In genomic region chr10:109737626-109738025, GRCh38 we compare ENCODE assay signal across 20 cellular contexts.
A peak's percentile ranks its signal among the peaks of the same experiment; 100 is the strongest.
DNase-seq lines count a peak whose midpoint lies in the region; ATAC-seq and TF ChIP-seq lines count a peak whose summit lies in the region.
"Had no signal": no experiment of that assay in that cellular context is flagged by ENCODE, and none has a peak within 500 bp of the region (broad histone marks: within the 10 kb centered on the region; RNA-seq: fewer than 3 reads in every experiment).

No MANE protein-coding gene starts in this region.

- no peak for TF ChIP-seq EP300 in gastroesophageal sphincter (IDR thresholded peaks at IDR 0.05)

- H3K27ac ChIP-seq in gastroesophageal sphincter, result no peak overlapping the region
- H3K27ac ChIP-seq: A549; BLaER1 treated with 17β-estradiol and CSF1 and Interleukin-3, amounts not matched to agents 10 nM and 100 nM; GM23248 had no signal

- WGBS in gastroesophageal sphincter (ENCODE audit: low coverage in 1 of 2), 2 donors, result 69 to 87% methylated on average over 3 to 4 of the region's 5 CpGs

- no peak overlapping the region for H3K4me3 ChIP-seq in gastroesophageal sphincter
- H3K4me3 ChIP-seq: A549; BLaER1 treated with 17β-estradiol and CSF1 and Interleukin-3, amounts not matched to agents 10 nM and 100 nM; GM23248 had no signal

- DNase-seq in amniotic epithelial cell (ENCODE audit: low read depth) (peak; percentile 81), renal cortical epithelial cell (ENCODE audit: low read depth) (peak; percentile 13), HCEC 1CT (no peak), dermis blood vessel endothelial cell (no peak)
- DNase-seq: 8988T; ACHN; AML-193; BE2C; CD4-positive, alpha-beta T cell; CD8-positive, alpha-beta memory T cell; DMS53; DMS79 treated with DMSO at 0.1 percent for 48 hours; GF-D8; GM23248; H7 had no signal

- no peaks in the 10 kb centered on the region for H3K27me3 ChIP-seq in gastroesophageal sphincter
- H3K27me3 ChIP-seq: BE2C; BLaER1 treated with 17β-estradiol and CSF1 and Interleukin-3, amounts not matched to agents 10 nM and 100 nM had no signal

- ATAC-seq in gastroesophageal sphincter, result peak; percentile 33
- no peak for ATAC-seq in GM18505 (IDR thresholded peaks at IDR 0.05; ENCODE audit: unreplicated experiment)
- ATAC-seq: A549, HCT116 had no signal

- TF ChIP-seq CTCF in gastroesophageal sphincter (IDR thresholded peaks at IDR 0.05), result no peak

- H3K36me3 ChIP-seq in gastroesophageal sphincter, result no peaks in the 10 kb centered on the region
- H3K36me3 ChIP-seq: BE2C; BLaER1 treated with 17β-estradiol and CSF1 and Interleukin-3, amounts not matched to agents 10 nM and 100 nM had no signal

- H3K9me3 ChIP-seq in gastroesophageal sphincter, result no peaks in the 10 kb centered on the region
- H3K9me3 ChIP-seq: A549; BE2C; BLaER1 treated with 17β-estradiol and CSF1 and Interleukin-3, amounts not matched to agents 10 nM and 100 nM had no signal

- no peak for TF ChIP-seq POLR2A in gastroesophageal sphincter (IDR thresholded peaks at IDR 0.05)
- no peak for TF ChIP-seq POLR2A in GM18505 (IDR thresholded peaks at IDR 0.05; ENCODE audit: borderline replicate concordance, extremely low read depth, insufficient read depth, insufficient read length)

- no peaks in the 10 kb centered on the region for H3K4me1 ChIP-seq in gastroesophageal sphincter
- H3K4me1 ChIP-seq: A549; BE2C; BLaER1 treated with 17β-estradiol and CSF1 and Interleukin-3, amounts not matched to agents 10 nM and 100 nM had no signal

Comparison
In these comparisons a context has a peak if more than half of its experiments do, and no peak if none do; other contexts are left out.
1. DNase-seq: peak in amniotic epithelial cell (single experiment) and renal cortical epithelial cell (single experiment); none in HCEC 1CT (single experiment) and dermis blood vessel endothelial cell (single experiment).